Comparison of ENCODE assay signal across 8 cellular contexts in the genomic region with DNA sequence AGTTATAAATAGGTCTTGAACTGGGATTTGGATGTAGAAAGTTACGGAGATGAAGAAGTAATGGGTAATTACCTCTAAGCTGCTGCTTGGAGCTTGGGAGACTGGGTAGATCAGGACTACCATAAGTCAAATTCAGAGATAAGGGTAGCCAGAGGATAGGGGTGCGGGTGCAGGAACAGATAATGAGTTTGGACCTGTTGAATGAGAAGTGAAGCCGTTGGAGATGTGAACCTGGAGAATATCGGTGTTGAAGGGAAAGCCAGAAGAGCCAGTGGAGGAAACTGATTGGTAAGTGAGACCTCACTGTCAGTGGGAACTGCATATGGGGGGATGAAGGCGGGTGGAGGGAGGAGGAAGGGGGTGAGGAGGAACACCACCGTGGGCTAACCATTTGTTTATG. TPM values are rescaled to one million over a fixed set of nuclear protein-coding genes. Genes with fewer than 3 reads are reported as not detected.
DNase-seq lines count a peak whose midpoint lies in the region; ATAC-seq, FAIRE-seq and TF ChIP-seq lines count a peak whose summit lies in the region.

No MANE protein-coding gene starts in this region.

- peak overlapping the region; percentile 87 for H3K4me3 Mint-ChIP-seq in astrocyte (ENCODE audit: unreplicated experiment)

- H3K79me2 ChIP-seq in astrocyte (ENCODE audit: insufficient read depth, low read length): no peaks in the 10 kb centered on the region

- H2AFZ ChIP-seq in astrocyte (ENCODE audit: low read depth, low read length) (peak overlapping the region; percentile 81), mesenchymal stem cell (ENCODE audit: low read depth, low read length) (no peak overlapping the region)

- H3K4me1 Mint-ChIP-seq in astrocyte (ENCODE audit: low read depth, unreplicated experiment): peaks cover 7% of the 10 kb centered on the region

- peak overlapping the region; percentile 4 for H4K8ac ChIP-seq in mesenchymal stem cell (ENCODE audit: low read length)

- TF ChIP-seq POLR2A in vagina (IDR thresholded peaks at IDR 0.05): no peak

- no peak for DNase-seq in left ventricle myocardium inferior
- DNase-seq in Right ventricle myocardium inferior (ENCODE audit: missing footprints): no peak
- DNase-seq in astrocyte (ENCODE audit: low read depth): no peak
- no peak for DNase-seq in mesenchymal stem cell
- DNase-seq in vagina (ENCODE audit: extremely low spot score in 2 of 2): no peak
- DNase-seq in UCSD-AML1 (lab: John Stamatoyannopoulos, UW; ENCODE audit: unreplicated experiment): no peak
- DNase-seq in DMS79 treated with DMSO at 0.1 percent for 48 hours (lab: John Stamatoyannopoulos, UW): no peak

- H3K9me3 ChIP-seq in left ventricle myocardium inferior (replicated peaks) (no peaks in the 10 kb centered on the region), astrocyte (ENCODE audit: insufficient read depth, low read depth, low read length) (no peaks in the 10 kb centered on the region), mesenchymal stem cell (ENCODE audit: control insufficient read depth, low read length) (no peaks in the 10 kb centered on the region), vagina (no peaks in the 10 kb centered on the region)

- no peaks in the 10 kb centered on the region for H3K79me1 ChIP-seq in mesenchymal stem cell (replicated peaks; ENCODE audit: low read length, poor library complexity, severe bottlenecking)

- no peak overlapping the region for H3K18ac ChIP-seq in mesenchymal stem cell (ENCODE audit: low read depth in 1 of 2, low read length in 2 of 2)

- H3K36me3 ChIP-seq in left ventricle myocardium inferior (no peaks in the 10 kb centered on the region), astrocyte (ENCODE audit: insufficient read depth, low read length) (no peaks in the 10 kb centered on the region), mesenchymal stem cell (ENCODE audit: control insufficient read depth in 1 of 2, insufficient read depth in 2 of 2, low read depth in 1 of 2, low read length in 2 of 2) (no peaks in the 10 kb centered on the region), vagina (no peaks in the 10 kb centered on the region)

- FAIRE-seq in astrocyte (lab: Jason Lieb, UNC): no peak

- no peak overlapping the region for H4K91ac ChIP-seq in mesenchymal stem cell (ENCODE audit: low read length)

- H3K4me1 ChIP-seq in left ventricle myocardium inferior: peaks cover 13% of the 10 kb centered on the region
- H3K4me1 ChIP-seq in astrocyte (ENCODE audit: insufficient read depth, low read length): peaks cover 3% of the 10 kb centered on the region
- peaks cover 3% of the 10 kb centered on the region for H3K4me1 ChIP-seq in mesenchymal stem cell (ENCODE audit: control insufficient read depth, insufficient read depth, low read depth, low read length)
- peaks cover 16% of the 10 kb centered on the region for H3K4me1 ChIP-seq in vagina

- no peaks in the 10 kb centered on the region for H3K27me3 Mint-ChIP-seq in astrocyte (ENCODE audit: low read depth, unreplicated experiment)

- H2BK12ac ChIP-seq in mesenchymal stem cell (ENCODE audit: low read length in 2 of 2): no peak overlapping the region

- TF ChIP-seq CTCF in left ventricle myocardium inferior (IDR thresholded peaks at IDR 0.05; ENCODE audit: borderline replicate concordance) (no peak), astrocyte (IDR thresholded peaks at IDR 0.05; ENCODE audit: insufficient read depth, low read depth, low read length) (no peak), vagina (IDR thresholded peaks at IDR 0.05) (no peak)

- H3K9ac ChIP-seq in astrocyte (ENCODE audit: low read length): peak overlapping the region; percentile 78
- H3K9ac ChIP-seq in mesenchymal stem cell (ENCODE audit: low read length): peak overlapping the region; percentile 84

- H2BK120ac ChIP-seq in mesenchymal stem cell (ENCODE audit: low read depth, low read length): no peak overlapping the region

- no peak overlapping the region for H2AK5ac ChIP-seq in mesenchymal stem cell (ENCODE audit: low read length, severe bottlenecking)

- H3K4me2 ChIP-seq in astrocyte (ENCODE audit: low read length) (peak overlapping the region; percentile 87), mesenchymal stem cell (ENCODE audit: low read length, poor library complexity, severe bottlenecking) (peak overlapping the region; percentile 36)

- no peak overlapping the region for H3K27ac Mint-ChIP-seq in astrocyte (ENCODE audit: unreplicated experiment)

- H3K9me3 Mint-ChIP-seq in astrocyte (ENCODE audit: unreplicated experiment): no peaks in the 10 kb centered on the region

- no peak overlapping the region for H2BK15ac ChIP-seq in mesenchymal stem cell (ENCODE audit: low read depth, poor library complexity, severe bottlenecking)

- H3K27ac ChIP-seq in left ventricle myocardium inferior (replicated peaks) (no peak overlapping the region), astrocyte (ENCODE audit: low read depth, low read length) (no peak overlapping the region), mesenchymal stem cell (ENCODE audit: low read length, poor library complexity, severe bottlenecking) (no peak overlapping the region), vagina (peak overlapping the region; percentile 81)

- no peak overlapping the region for H3K4ac ChIP-seq in mesenchymal stem cell (ENCODE audit: low read depth in 1 of 2, low read length in 2 of 2)

- H3K14ac ChIP-seq in mesenchymal stem cell (ENCODE audit: low read length in 2 of 2): no peak overlapping the region

- intact Hi-C loops in left ventricle myocardium inferior (cut with micrococcal nuclease): no loop called here
- intact Hi-C loops in Right ventricle myocardium inferior (cut with DNase I): loop anchor here (2.0 kb wide), 1 partner anchor 26 kb away; a partner anchor contains a TSS
- intact Hi-C loops in vagina (cut with DNase I): no loop called here

- no peak overlapping the region for H2BK5ac ChIP-seq in mesenchymal stem cell (ENCODE audit: low read depth, low read length, poor library complexity, severe bottlenecking)

- 39% methylated on average over 3 of the region's 6 CpGs for WGBS in mesenchymal stem cell

- H3K23ac ChIP-seq in mesenchymal stem cell (ENCODE audit: low read length in 2 of 2): no peak overlapping the region

- H3K27me3 ChIP-seq in left ventricle myocardium inferior (ENCODE audit: low read depth) (no peaks in the 10 kb centered on the region), astrocyte (ENCODE audit: insufficient read depth, low read length) (no peaks in the 10 kb centered on the region), mesenchymal stem cell (ENCODE audit: control insufficient read depth in 1 of 2, insufficient read depth in 1 of 2, low read length in 2 of 2) (peaks cover 5 to 31% of the 10 kb centered on the region in 2 experiments), vagina (no peaks in the 10 kb centered on the region)

- H4K20me1 ChIP-seq in astrocyte (ENCODE audit: insufficient read depth, low read length): no peaks in the 10 kb centered on the region

- no peaks in the 10 kb centered on the region for H3K36me3 Mint-ChIP-seq in astrocyte (ENCODE audit: low read depth, unreplicated experiment)

- ATAC-seq in Right ventricle myocardium inferior (no peak), HG02610 (IDR thresholded peaks at IDR 0.05; ENCODE audit: unreplicated experiment) (no peak)

- H3K4me3 ChIP-seq in left ventricle myocardium inferior: peak overlapping the region; percentile 71
- peak overlapping the region; percentile 68 for H3K4me3 ChIP-seq in astrocyte (ENCODE audit: insufficient read depth, low read depth, low read length)
- H3K4me3 ChIP-seq in mesenchymal stem cell (ENCODE audit: insufficient read depth in 1 of 2, low read depth in 1 of 2, low read length in 2 of 2): peak overlapping the region in 1 of 2 experiments; percentile 82
- peak overlapping the region; percentile 56 to 58 for H3K4me3 ChIP-seq in vagina

RNA-seq across cellular contexts. Expression of a gene that starts 0.6 kb away (rescaled TPM):
- 39.5 TPM for total RNA-seq in left ventricle myocardium inferior
- 52.7 TPM for total RNA-seq in Right ventricle myocardium inferior
- total RNA-seq in astrocyte: 13.7 and 15.0 TPM in 2 replicates
- polyA plus RNA-seq in mesenchymal stem cell (2013, experiment 1 of 2): 5.2 TPM
- polyA plus RNA-seq in mesenchymal stem cell (2013, experiment 2 of 2): 4.3 TPM
- 22.8 TPM for total RNA-seq in vagina

RNA-seq across cellular contexts. Expression of a gene that starts 11.5 kb away (rescaled TPM):
- total RNA-seq in left ventricle myocardium inferior (not detected), Right ventricle myocardium inferior (not detected), astrocyte (not detected in 2 replicates), vagina (not detected)
- not detected for polyA plus RNA-seq in mesenchymal stem cell (2013, experiment 1 of 2)
- not detected for polyA plus RNA-seq in mesenchymal stem cell (2013, experiment 2 of 2)

RNA-seq across cellular contexts. Expression of a gene that starts 16.3 kb away (rescaled TPM):
- total RNA-seq in left ventricle myocardium inferior: 0.99 TPM
- total RNA-seq in Right ventricle myocardium inferior: 2.8 TPM
- 0.59 TPM in 1 of 2 replicates, not detected in the other for total RNA-seq in astrocyte
- polyA plus RNA-seq in mesenchymal stem cell (2013, experiment 1 of 2): not detected
- polyA plus RNA-seq in mesenchymal stem cell (2013, experiment 2 of 2): not detected
- total RNA-seq in vagina: 4.2 TPM

RNA-seq across cellular contexts. Expression of a gene that starts 23.4 kb away (rescaled TPM):
- 23.2 TPM for total RNA-seq in left ventricle myocardium inferior
- total RNA-seq in Right ventricle myocardium inferior: 19.4 TPM
- total RNA-seq in astrocyte: 33.8 and 34.3 TPM in 2 replicates
- 12.0 TPM for polyA plus RNA-seq in mesenchymal stem cell (2013, experiment 1 of 2)
- polyA plus RNA-seq in mesenchymal stem cell (2013, experiment 2 of 2): 11.1 TPM
- total RNA-seq in vagina: 39.3 TPM

RNA-seq across cellular contexts. Expression of a gene that starts 26.9 kb away (rescaled TPM):
- total RNA-seq in left ventricle myocardium inferior (42.7 TPM), Right ventricle myocardium inferior (49.5 TPM), astrocyte (70.8 and 76.6 TPM in 2 replicates), vagina (25.0 TPM)
- 108 TPM for polyA plus RNA-seq in mesenchymal stem cell (2013, experiment 1 of 2)
- polyA plus RNA-seq in mesenchymal stem cell (2013, experiment 2 of 2): 108 TPM
